1 cellular context compared by ENCODE assay signal in the genomic region with DNA sequence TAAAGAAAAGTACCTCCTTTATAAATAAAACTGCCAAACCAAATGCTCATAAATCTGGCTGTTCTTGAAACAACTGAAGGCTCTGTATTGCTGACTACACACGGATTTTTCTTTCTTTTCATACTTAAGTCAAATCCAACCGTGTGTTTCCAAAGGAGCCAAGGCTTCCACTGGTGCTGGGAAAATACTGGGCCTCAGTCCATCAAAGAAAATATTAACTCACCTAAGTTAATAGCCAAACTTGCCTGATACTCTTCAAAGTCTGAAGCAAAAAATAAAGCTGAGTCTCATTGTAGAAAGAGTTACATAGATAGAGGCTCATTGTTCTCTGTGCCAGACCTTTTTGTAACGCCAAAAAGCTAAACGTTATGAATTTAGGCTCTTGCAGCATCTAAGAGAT.
TF ChIP-seq lines count a peak whose summit lies in the region.

No MANE protein-coding gene starts in this region.

TF ChIP-seq in HepG2, 621 proteins besides CTCF, POLR2A, EP300 and RAD21 (continued from another document):
- TF ChIP-seq, protein P1, sequence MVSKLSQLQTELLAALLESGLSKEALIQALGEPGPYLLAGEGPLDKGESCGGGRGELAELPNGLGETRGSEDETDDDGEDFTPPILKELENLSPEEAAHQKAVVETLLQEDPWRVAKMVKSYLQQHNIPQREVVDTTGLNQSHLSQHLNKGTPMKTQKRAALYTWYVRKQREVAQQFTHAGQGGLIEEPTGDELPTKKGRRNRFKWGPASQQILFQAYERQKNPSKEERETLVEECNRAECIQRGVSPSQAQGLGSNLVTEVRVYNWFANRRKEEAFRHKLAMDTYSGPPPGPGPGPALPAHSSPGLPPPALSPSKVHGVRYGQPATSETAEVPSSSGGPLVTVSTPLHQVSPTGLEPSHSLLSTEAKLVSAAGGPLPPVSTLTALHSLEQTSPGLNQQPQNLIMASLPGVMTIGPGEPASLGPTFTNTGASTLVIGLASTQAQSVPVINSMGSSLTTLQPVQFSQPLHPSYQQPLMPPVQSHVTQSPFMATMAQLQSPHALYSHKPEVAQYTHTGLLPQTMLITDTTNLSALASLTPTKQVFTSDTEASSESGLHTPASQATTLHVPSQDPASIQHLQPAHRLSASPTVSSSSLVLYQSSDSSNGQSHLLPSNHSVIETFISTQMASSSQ (IDR thresholded peaks at IDR 0.05; ENCODE audit: low read depth): no peak
- TF ChIP-seq, protein P1 (CRISPR knock-in tag; IDR thresholded peaks at IDR 0.05; ENCODE audit: borderline replicate concordance): peak; percentile 48; the same call in 1 of the 2 replicates
- 0 out of 2 replicates have a peak, but pooled peaks have one; percentile 56 for TF ChIP-seq POLR2G (IDR thresholded peaks at IDR 0.05; ENCODE audit: low read depth, low read length)
- no peak for TF ChIP-seq SOX13 (IDR thresholded peaks at IDR 0.05)
- peak in 1 of 2 experiments; percentile 34; a peak in 1 of 4 replicates for TF ChIP-seq SOX13 (CRISPR knock-in tag; conservative IDR thresholded peaks at IDR 0.05 in 1 of 2, IDR thresholded peaks at IDR 0.05 in 1 of 2)
- no peak for TF ChIP-seq SIX4 (CRISPR knock-in tag; IDR thresholded peaks at IDR 0.05)
- no peak for TF ChIP-seq ZNF609 (CRISPR knock-in tag; IDR thresholded peaks at IDR 0.05; ENCODE audit: borderline replicate concordance)
